1 cellular context compared by ENCODE assay signal in the genomic region with DNA sequence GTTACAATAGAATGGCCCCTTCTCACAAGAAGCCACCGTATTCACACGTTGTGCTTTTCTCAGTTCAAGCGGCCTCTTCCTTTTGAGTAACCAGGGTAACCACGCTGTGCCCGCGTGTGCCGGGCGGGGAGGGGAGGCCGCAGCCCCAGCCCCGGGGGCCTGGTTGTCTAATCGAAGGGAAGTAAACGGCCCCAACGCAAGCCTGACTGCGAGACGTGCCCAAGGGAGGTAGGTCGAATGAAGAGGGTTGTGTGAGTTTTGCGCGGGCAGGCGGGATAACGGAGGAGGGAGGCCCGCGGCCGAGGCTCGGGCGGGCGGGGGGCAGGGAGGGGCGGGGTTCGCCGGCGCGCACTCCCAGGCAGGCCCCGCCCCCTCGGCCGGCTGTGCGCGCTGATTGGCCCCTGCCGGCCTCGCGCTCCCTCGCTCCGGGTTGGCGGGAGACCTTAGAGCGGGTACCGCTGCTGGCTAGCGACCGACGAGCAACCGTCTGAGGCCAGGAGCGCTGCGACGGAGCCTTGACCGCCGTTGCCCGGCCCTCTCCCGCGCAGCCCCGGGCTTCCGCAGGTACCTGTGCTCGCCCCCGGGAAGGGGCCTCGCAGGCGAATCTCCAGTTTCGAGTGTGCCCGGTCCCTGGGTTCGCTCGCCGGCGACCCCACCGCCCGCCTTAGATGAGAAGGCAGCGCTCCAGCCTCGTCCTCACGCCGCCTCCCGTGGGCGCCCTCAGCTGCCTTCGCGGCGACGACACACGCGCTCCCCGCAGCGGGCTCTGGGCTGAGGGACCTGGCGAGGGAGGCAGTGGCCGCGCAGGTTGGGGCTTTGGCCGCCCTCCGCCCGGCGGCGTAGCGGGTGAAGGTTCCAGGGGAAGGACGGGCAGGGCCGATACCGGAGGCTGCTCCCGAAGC.
TF ChIP-seq lines count a peak whose summit lies in the region.

SPDYA (plus strand) TSS at position 451 of the 902 bp plus-strand sequence. CDS start 5,181 bp downstream, outside the sequence.

TF ChIP-seq in H1, 55 proteins besides CTCF, POLR2A, EP300 and RAD21:
- no peak for TF ChIP-seq HDAC6 (IDR thresholded peaks at IDR 0.05; ENCODE audit: low read depth, low read length)
- peak; percentile 71; the same call in 1 of the 2 replicates for TF ChIP-seq RBBP5 (IDR thresholded peaks at IDR 0.05; ENCODE audit: borderline replicate concordance, low read depth, low read length)
- no peak for TF ChIP-seq SIRT6 (IDR thresholded peaks at IDR 0.05; ENCODE audit: low read length)
- TF ChIP-seq TAF1 (IDR thresholded peaks at IDR 0.05; ENCODE audit: low read depth, low read length) = 0 out of 2 replicates have a peak, but pooled peaks have one; percentile 24
- TF ChIP-seq GABPA (IDR thresholded peaks at IDR 0.05; ENCODE audit: borderline replicate concordance, insufficient read depth, low read length) = 0 out of 2 replicates have a peak, but pooled peaks have one; percentile 17
- TF ChIP-seq CREB1 (IDR thresholded peaks at IDR 0.05) = 0 out of 2 replicates have a peak, but pooled peaks have one; percentile 33
- TF ChIP-seq, protein P1, sequence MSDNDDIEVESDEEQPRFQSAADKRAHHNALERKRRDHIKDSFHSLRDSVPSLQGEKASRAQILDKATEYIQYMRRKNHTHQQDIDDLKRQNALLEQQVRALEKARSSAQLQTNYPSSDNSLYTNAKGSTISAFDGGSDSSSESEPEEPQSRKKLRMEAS (IDR thresholded peaks at IDR 0.05) = peak; percentile 97
- no peak for TF ChIP-seq SIN3A (conservative IDR thresholded peaks at IDR 0.05 in 1 of 2, IDR thresholded peaks at IDR 0.05 in 1 of 2; ENCODE audit: low read depth in 1 of 2, low read length in 2 of 2)
- peak; percentile 99 for TF ChIP-seq KDM4A (IDR thresholded peaks at IDR 0.05; ENCODE audit: low read depth, low read length, severe bottlenecking)
- TF ChIP-seq TBP (IDR thresholded peaks at IDR 0.05; ENCODE audit: low read depth, low read length) = no peak; the same call in 1 of the 2 replicates
- TF ChIP-seq, protein P2, sequence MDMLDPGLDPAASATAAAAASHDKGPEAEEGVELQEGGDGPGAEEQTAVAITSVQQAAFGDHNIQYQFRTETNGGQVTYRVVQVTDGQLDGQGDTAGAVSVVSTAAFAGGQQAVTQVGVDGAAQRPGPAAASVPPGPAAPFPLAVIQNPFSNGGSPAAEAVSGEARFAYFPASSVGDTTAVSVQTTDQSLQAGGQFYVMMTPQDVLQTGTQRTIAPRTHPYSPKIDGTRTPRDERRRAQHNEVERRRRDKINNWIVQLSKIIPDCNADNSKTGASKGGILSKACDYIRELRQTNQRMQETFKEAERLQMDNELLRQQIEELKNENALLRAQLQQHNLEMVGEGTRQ (IDR thresholded peaks at IDR 0.05; ENCODE audit: low read length) = peak; percentile 44
- TF ChIP-seq ASH2L (IDR thresholded peaks at IDR 0.05; ENCODE audit: low read length) = peak; percentile 52
- TF ChIP-seq RNF2 (IDR thresholded peaks at IDR 0.05; ENCODE audit: borderline replicate concordance, low read depth, low read length, missing control alignments, poor library complexity, severe bottlenecking) = peak; percentile 59
- TF ChIP-seq CHD2 (IDR thresholded peaks at IDR 0.05; ENCODE audit: low read length) = 0 out of 2 replicates have a peak, but pooled peaks have one; percentile 24
- TF ChIP-seq, protein P3, sequence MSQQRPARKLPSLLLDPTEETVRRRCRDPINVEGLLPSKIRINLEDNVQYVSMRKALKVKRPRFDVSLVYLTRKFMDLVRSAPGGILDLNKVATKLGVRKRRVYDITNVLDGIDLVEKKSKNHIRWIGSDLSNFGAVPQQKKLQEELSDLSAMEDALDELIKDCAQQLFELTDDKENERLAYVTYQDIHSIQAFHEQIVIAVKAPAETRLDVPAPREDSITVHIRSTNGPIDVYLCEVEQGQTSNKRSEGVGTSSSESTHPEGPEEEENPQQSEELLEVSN (IDR thresholded peaks at IDR 0.05) = peak; percentile 98
